9 cellular contexts compared by ENCODE assay signal in the genomic region with DNA sequence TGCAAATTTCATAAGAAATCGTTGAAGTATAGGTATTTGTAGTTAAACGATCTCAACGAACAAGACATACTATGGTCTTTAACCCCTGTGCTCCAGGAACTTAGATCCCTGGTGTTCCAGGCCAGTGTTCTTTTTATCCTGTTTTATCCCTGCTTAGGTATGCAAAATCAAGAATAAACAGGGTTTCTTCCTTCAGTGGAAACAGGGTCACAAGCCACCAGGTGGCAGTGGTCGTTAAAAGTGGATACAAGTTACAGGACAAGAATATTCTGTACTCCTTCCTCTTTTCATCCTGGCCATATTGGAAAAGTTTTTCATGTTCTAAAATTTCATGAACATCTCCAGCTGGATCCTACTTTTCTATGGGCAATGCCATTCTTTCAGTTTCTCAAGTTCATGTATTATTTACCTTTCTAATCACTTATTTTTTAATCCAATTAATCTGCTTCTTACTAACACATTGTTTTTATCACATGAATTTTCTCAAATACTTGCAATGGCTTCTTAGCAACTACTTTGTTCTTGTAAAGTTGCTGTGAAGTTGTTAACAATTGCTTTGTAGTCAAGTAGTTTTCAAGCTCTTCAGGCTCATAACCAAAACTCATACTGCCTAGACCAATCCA. TPM values are rescaled to one million over a fixed set of nuclear protein-coding genes. Genes with fewer than 3 reads are reported as not detected.
DNase-seq lines count a peak whose midpoint lies in the region; ATAC-seq and TF ChIP-seq lines count a peak whose summit lies in the region.
"Had no signal": no experiment of that assay in that cellular context is flagged by ENCODE, and none has a peak within 500 bp of the region (broad histone marks: within the 10 kb centered on the region; RNA-seq: fewer than 3 reads in every experiment).

No MANE protein-coding gene starts in this region.

- H3K4me3 ChIP-seq in Jurkat, Clone E6-1 (ENCODE audit: low read length), result no peak overlapping the region
- H3K4me3 ChIP-seq in body of pancreas, result no peak overlapping the region

- TF ChIP-seq POLR2A in body of pancreas (IDR thresholded peaks at IDR 0.05), result no peak

- H3K9me3 Mint-ChIP-seq in natural killer cell, result no peaks in the 10 kb centered on the region
- no peaks in the 10 kb centered on the region for H3K9me3 Mint-ChIP-seq in natural killer cell treated with Interleukin-12 subunit alpha and Interleukin-12 subunit beta and Interleukin-15 and Interleukin-18, amount 100 ng/mL, for 72 hours

- TF ChIP-seq CTCF in natural killer cell (IDR thresholded peaks at IDR 0.05), result peak; percentile 16
- peak; percentile 47 to 89 (median 76) for TF ChIP-seq CTCF in body of pancreas (IDR thresholded peaks at IDR 0.05)

- H3K27ac Mint-ChIP-seq in natural killer cell, result no peak overlapping the region
- no peak overlapping the region for H3K27ac Mint-ChIP-seq in natural killer cell treated with Interleukin-12 subunit alpha and Interleukin-12 subunit beta and Interleukin-15 and Interleukin-18, amount 100 ng/mL, for 72 hours

- H3K27me3 ChIP-seq in body of pancreas, result no peaks in the 10 kb centered on the region

- no peaks in the 10 kb centered on the region for H3K27me3 Mint-ChIP-seq in natural killer cell (ENCODE audit: low read depth in 2 of 2)
- no peaks in the 10 kb centered on the region for H3K27me3 Mint-ChIP-seq in natural killer cell treated with Interleukin-12 subunit alpha and Interleukin-12 subunit beta and Interleukin-15 and Interleukin-18, amount 100 ng/mL, for 72 hours

- peaks cover 11% of the 10 kb centered on the region for H3K4me1 ChIP-seq in body of pancreas

- no peak overlapping the region for H3K4me3 Mint-ChIP-seq in natural killer cell
- no peak overlapping the region for H3K4me3 Mint-ChIP-seq in natural killer cell treated with Interleukin-12 subunit alpha and Interleukin-12 subunit beta and Interleukin-15 and Interleukin-18, amount 100 ng/mL, for 72 hours

- H3K36me3 ChIP-seq in body of pancreas (replicated peaks in 1 of 2; ENCODE audit: insufficient read depth in 1 of 2, low read depth in 2 of 2), result no peaks in the 10 kb centered on the region

- 18 to 24% methylated on average over 4 of the region's 4 CpGs for WGBS in body of pancreas, 2 donors

- no peaks in the 10 kb centered on the region for H3K9me3 ChIP-seq in body of pancreas

- no peak overlapping the region for H3K27ac ChIP-seq in body of pancreas
- H3K27ac ChIP-seq: epithelial cell of prostate had no signal

- DNase-seq in natural killer cell (no peak), RPMI7951 (ENCODE audit: low read depth) (peak; percentile 64), body of pancreas (peak; percentile 80 to 90 (median 87)), iris pigment epithelial cell (ENCODE audit: low read depth) (peak; percentile 80)
- no peak for DNase-seq in natural killer cell treated with Interleukin-12 subunit alpha and Interleukin-12 subunit beta and Interleukin-15 and Interleukin-18, amount 100 ng/mL, for 72 hours (ENCODE audit: low spot score)
- peak; percentile 31 for DNase-seq in Jurkat, Clone E6-1 (ENCODE audit: low read depth, low spot score)
- DNase-seq in stimulated activated CD4-positive, alpha-beta T cell treated with anti-CD3 and anti-CD28 coated beads, Interleukin-1b, Interleukin-23, amount 100 ng/mL, for 48 hours, result peak; percentile 12

- no peak for ATAC-seq in natural killer cell
- no peak for ATAC-seq in natural killer cell treated with Interleukin-12 subunit alpha and Interleukin-12 subunit beta and Interleukin-15 and Interleukin-18, amount 100 ng/mL, for 72 hours
- peak; percentile 91 for ATAC-seq in body of pancreas
- no peak for ATAC-seq in GM21825 (IDR thresholded peaks at IDR 0.05; ENCODE audit: unreplicated experiment)

- intact Hi-C loops in natural killer cell (cut with micrococcal nuclease), result no loop called here
- intact Hi-C loops in body of pancreas (cut with DNase I), result no loop called here

- no peaks in the 10 kb centered on the region for H3K4me1 Mint-ChIP-seq in natural killer cell
- H3K4me1 Mint-ChIP-seq in natural killer cell treated with Interleukin-12 subunit alpha and Interleukin-12 subunit beta and Interleukin-15 and Interleukin-18, amount 100 ng/mL, for 72 hours (ENCODE audit: low read depth in 2 of 2), result peaks cover 0 to 6% of the 10 kb centered on the region in 2 donors

- no peaks in the 10 kb centered on the region for H3K36me3 Mint-ChIP-seq in natural killer cell
- H3K36me3 Mint-ChIP-seq in natural killer cell treated with Interleukin-12 subunit alpha and Interleukin-12 subunit beta and Interleukin-15 and Interleukin-18, amount 100 ng/mL, for 72 hours, result no peaks in the 10 kb centered on the region

RNA-seq across cellular contexts. Expression of gene HNMT, which starts 16.4 kb away (rescaled TPM):
- 1 to 10 TPM; 1.1 to 2.1 (median 1.5) TPM for total RNA-seq in natural killer cell
- total RNA-seq in natural killer cell treated with Interleukin-12 subunit alpha and Interleukin-12 subunit beta and Interleukin-15 and Interleukin-18, amount 100 ng/mL, for 72 hours, result not detected
- not detected for polyA plus RNA-seq in Jurkat, Clone E6-1 (2012; ENCODE audit: insufficient read depth, insufficient read length)
- total RNA-seq in RPMI7951 (2014; rRNA removed; shearing (Covaris generic)), result 31.0 and 40.7 TPM in 2 replicates
- 10 to 100 TPM; 37.2 to 52.1 TPM for total RNA-seq in body of pancreas

Comparison
In these comparisons a context has a peak if more than half of its experiments do, and no peak if none do; other contexts are left out.
1. DNase-seq: peak in Jurkat, Clone E6-1 (single experiment), RPMI7951 (single experiment), body of pancreas (4 of 4), iris pigment epithelial cell (single experiment) and stimulated activated CD4-positive, alpha-beta T cell treated with anti-CD3 and anti-CD28 coated beads, Interleukin-1b, Interleukin-23, amount 100 ng/mL, for 48 hours (single experiment); none in natural killer cell (single experiment) and natural killer cell treated with Interleukin-12 subunit alpha and Interleukin-12 subunit beta and Interleukin-15 and Interleukin-18, amount 100 ng/mL, for 72 hours (single experiment).
2. RNA of gene HNMT, which starts 16.4 kb away (total RNA-seq): 37.2 to 52.1 TPM in body of pancreas and 31.0 to 40.7 TPM in RPMI7951; 1.1 to 2.1 TPM in natural killer cell and not detected in natural killer cell treated with Interleukin-12 subunit alpha and Interleukin-12 subunit beta and Interleukin-15 and Interleukin-18, amount 100 ng/mL, for 72 hours; every median in the first group is over 10 times any median in the second.